ENCODE assay signal across 13 cellular contexts in genomic region chr2:190410171-190410570, GRCh38. TPM values are rescaled to one million over a fixed set of nuclear protein-coding genes. Genes with fewer than 3 reads are reported as not detected.
DNase-seq lines count a peak whose midpoint lies in the region; ATAC-seq, FAIRE-seq and TF ChIP-seq lines count a peak whose summit lies in the region.
"Had no signal": no experiment of that assay in that cellular context is flagged by ENCODE, and none has a peak within 500 bp of the region (broad histone marks: within the 10 kb centered on the region; RNA-seq: fewer than 3 reads in every experiment).

No MANE protein-coding gene starts in this region.

- no peaks in the 10 kb centered on the region for H4K20me1 ChIP-seq in Loucy (ENCODE audit: insufficient read depth, low read length, poor library complexity, severe bottlenecking)

- peaks cover 62% of the 10 kb centered on the region for H3K79me2 ChIP-seq in Loucy (ENCODE audit: insufficient read depth, low read length)

- DNase-seq in T-helper 1 cell (no peak), HTR-8/SVneo (ENCODE audit: insufficient read length, low spot score) (no peak), gastrocnemius medialis (no peak)
- DNase-seq in activated T-helper 1 cell treated with anti-CD3 and anti-CD28 coated beads, Interleukin-12 subunit alpha, Interleukin-12 subunit beta, Interleukin-2, Interleukin-4 antibody, amounts not matched to agents 30 ng/mL and 10 ng/mL and 1 ng/mL, durations not matched to agents 14 hours and 24 hours and 36 hours (ENCODE audit: low spot score): no peak
- DNase-seq: GDM1; NCI-H1436; NK-92 treated with Interleukin-12 subunit alpha and Interleukin-12 subunit beta, amount 100 ng/mL, for 24 hours; right cardiac atrium had no signal

- no peaks in the 10 kb centered on the region for H3K9me2 ChIP-seq in Loucy (replicated peaks; ENCODE audit: low read depth, low read length)

- H3K9ac ChIP-seq in Loucy (ENCODE audit: low read depth, low read length, poor library complexity, severe bottlenecking): peak overlapping the region; percentile 94

- H3K27me3 ChIP-seq in Loucy (ENCODE audit: insufficient read depth, low read length, poor library complexity, severe bottlenecking): no peaks in the 10 kb centered on the region
- H3K27me3 ChIP-seq in gastrocnemius medialis: no peaks in the 10 kb centered on the region
- H3K27me3 ChIP-seq: tibial nerve had no signal

- no peak for TF ChIP-seq POLR2A in gastrocnemius medialis (IDR thresholded peaks at IDR 0.05)

- no peak for TF ChIP-seq CTCF in Loucy (conservative IDR thresholded peaks at IDR 0.05; ENCODE audit: low read length)
- no peak for TF ChIP-seq CTCF in nephron (IDR thresholded peaks at IDR 0.05; ENCODE audit: unreplicated experiment in 3 of 3)
- TF ChIP-seq CTCF in gastrocnemius medialis (IDR thresholded peaks at IDR 0.05 in 4 of 5, conservative IDR thresholded peaks at IDR 0.05 in 1 of 5): no peak

- H3K36me3 Mint-ChIP-seq in T-helper 1 cell treated with Interleukin-12 subunit alpha and Interleukin-12 subunit beta and Interleukin-4 antibody, amounts not matched to agents 30 μg/mL and 1 μg/mL, for 36 hours (ENCODE audit: low read depth): peaks cover 19% of the 10 kb centered on the region
- H3K36me3 Mint-ChIP-seq in activated T-helper 1 cell treated with anti-CD3 and anti-CD28 coated beads, Interleukin-12 subunit alpha, Interleukin-12 subunit beta, Interleukin-2, Interleukin-4 antibody, amounts not matched to agents 30 ng/mL and 10 ng/mL and 1 ng/mL, durations not matched to agents 14 hours and 24 hours and 36 hours (ENCODE audit: low read depth): peaks cover 12% of the 10 kb centered on the region
- no peaks in the 10 kb centered on the region for H3K36me3 Mint-ChIP-seq in nephron (ENCODE audit: low read depth)

- H3K27me3 Mint-ChIP-seq in T-helper 1 cell treated with Interleukin-12 subunit alpha and Interleukin-12 subunit beta and Interleukin-4 antibody, amounts not matched to agents 30 μg/mL and 1 μg/mL, for 36 hours (ENCODE audit: low read depth): no peaks in the 10 kb centered on the region
- H3K27me3 Mint-ChIP-seq in activated T-helper 1 cell treated with anti-CD3 and anti-CD28 coated beads, Interleukin-12 subunit alpha, Interleukin-12 subunit beta, Interleukin-2, Interleukin-4 antibody, amounts not matched to agents 30 ng/mL and 10 ng/mL and 1 ng/mL, durations not matched to agents 14 hours and 24 hours and 36 hours (ENCODE audit: insufficient read depth): no peaks in the 10 kb centered on the region
- peaks cover 37% of the 10 kb centered on the region for H3K27me3 Mint-ChIP-seq in nephron (ENCODE audit: low read depth)

- in situ Hi-C loops in gastrocnemius medialis (cut with MboI; ENCODE audit: low sequenced_read_pairs in 4 of 4): no loop called here

- no peaks in the 10 kb centered on the region for H3K9me3 Mint-ChIP-seq in T-helper 1 cell treated with Interleukin-12 subunit alpha and Interleukin-12 subunit beta and Interleukin-4 antibody, amounts not matched to agents 30 μg/mL and 1 μg/mL, for 36 hours
- no peaks in the 10 kb centered on the region for H3K9me3 Mint-ChIP-seq in activated T-helper 1 cell treated with anti-CD3 and anti-CD28 coated beads, Interleukin-12 subunit alpha, Interleukin-12 subunit beta, Interleukin-2, Interleukin-4 antibody, amounts not matched to agents 30 ng/mL and 10 ng/mL and 1 ng/mL, durations not matched to agents 14 hours and 24 hours and 36 hours
- H3K9me3 Mint-ChIP-seq in nephron: no peaks in the 10 kb centered on the region

- H3K36me3 ChIP-seq in Loucy (ENCODE audit: insufficient read depth, low read length) (no peaks in the 10 kb centered on the region), gastrocnemius medialis (no peaks in the 10 kb centered on the region)

- H3K4me1 ChIP-seq in Loucy (ENCODE audit: insufficient read depth, low read length, poor library complexity, severe bottlenecking) (peaks cover 67% of the 10 kb centered on the region), gastrocnemius medialis (peaks cover 9 to 16% of the 10 kb centered on the region in 2 donors)

- peak overlapping the region; percentile 91 for H3K27ac Mint-ChIP-seq in T-helper 1 cell treated with Interleukin-12 subunit alpha and Interleukin-12 subunit beta and Interleukin-4 antibody, amounts not matched to agents 30 μg/mL and 1 μg/mL, for 36 hours
- peak overlapping the region; percentile 94 for H3K27ac Mint-ChIP-seq in activated T-helper 1 cell treated with anti-CD3 and anti-CD28 coated beads, Interleukin-12 subunit alpha, Interleukin-12 subunit beta, Interleukin-2, Interleukin-4 antibody, amounts not matched to agents 30 ng/mL and 10 ng/mL and 1 ng/mL, durations not matched to agents 14 hours and 24 hours and 36 hours
- H3K27ac Mint-ChIP-seq in nephron: no peak overlapping the region

- peak overlapping the region; percentile 97 for H3K4me2 ChIP-seq in Loucy (ENCODE audit: low read depth, low read length, poor library complexity, severe bottlenecking)

- H2AFZ ChIP-seq in Loucy (ENCODE audit: low read length): no peak overlapping the region

- H3K9me3 ChIP-seq in Loucy (ENCODE audit: insufficient read depth, low read depth, low read length): no peaks in the 10 kb centered on the region
- H3K9me3 ChIP-seq in gastrocnemius medialis: no peaks in the 10 kb centered on the region
- H3K9me3 ChIP-seq: tibial nerve had no signal

- intact Hi-C loops in activated T-helper 1 cell treated with anti-CD3 and anti-CD28 coated beads, Interleukin-12 subunit alpha, Interleukin-12 subunit beta, Interleukin-2, Interleukin-4 antibody, amounts not matched to agents 30 ng/mL and 10 ng/mL and 1 ng/mL, durations not matched to agents 14 hours and 24 hours and 36 hours (cut with micrococcal nuclease): no loop called here
- intact Hi-C loops in gastrocnemius medialis (cut with DNase I; ENCODE audit: low total_unique reads): no loop called here

- peaks cover 34% of the 10 kb centered on the region for H3K4me1 Mint-ChIP-seq in T-helper 1 cell treated with Interleukin-12 subunit alpha and Interleukin-12 subunit beta and Interleukin-4 antibody, amounts not matched to agents 30 μg/mL and 1 μg/mL, for 36 hours (ENCODE audit: low read depth)
- peaks cover 48% of the 10 kb centered on the region for H3K4me1 Mint-ChIP-seq in activated T-helper 1 cell treated with anti-CD3 and anti-CD28 coated beads, Interleukin-12 subunit alpha, Interleukin-12 subunit beta, Interleukin-2, Interleukin-4 antibody, amounts not matched to agents 30 ng/mL and 10 ng/mL and 1 ng/mL, durations not matched to agents 14 hours and 24 hours and 36 hours (ENCODE audit: low read depth)
- no peaks in the 10 kb centered on the region for H3K4me1 Mint-ChIP-seq in nephron

- ATAC-seq in HG02588 (IDR thresholded peaks at IDR 0.05; ENCODE audit: unreplicated experiment): no peak
- ATAC-seq in gastrocnemius medialis: no peak
- ATAC-seq: right cardiac atrium had no signal

- peaks cover 11% of the 10 kb centered on the region; the same call in 1 of the 2 replicates for H3F3A ChIP-seq in Loucy (ENCODE audit: low read depth)

- H3K4me3 Mint-ChIP-seq in T-helper 1 cell treated with Interleukin-12 subunit alpha and Interleukin-12 subunit beta and Interleukin-4 antibody, amounts not matched to agents 30 μg/mL and 1 μg/mL, for 36 hours: peak overlapping the region; percentile 87
- peak overlapping the region; percentile 90 for H3K4me3 Mint-ChIP-seq in activated T-helper 1 cell treated with anti-CD3 and anti-CD28 coated beads, Interleukin-12 subunit alpha, Interleukin-12 subunit beta, Interleukin-2, Interleukin-4 antibody, amounts not matched to agents 30 ng/mL and 10 ng/mL and 1 ng/mL, durations not matched to agents 14 hours and 24 hours and 36 hours
- peak overlapping the region; percentile 33 to 90 (median 88) for H3K4me3 Mint-ChIP-seq in nephron

- peak overlapping the region in 1 of 4 donors; percentile 67 for H3K27ac ChIP-seq in gastrocnemius medialis

- peak overlapping the region; percentile 93 for H3K4me3 ChIP-seq in Loucy (ENCODE audit: low read length, poor library complexity, severe bottlenecking)
- peak overlapping the region in 1 of 4 donors; percentile 64 for H3K4me3 ChIP-seq in gastrocnemius medialis

- FAIRE-seq in HTR-8/SVneo (lab: Jason Lieb, UNC): no peak

RNA-seq across cellular contexts. Expression of gene MFSD6, which starts 2.0 kb away (rescaled TPM):
- 45.8 and 46.8 TPM in 2 replicates for total RNA-seq in activated T-helper 1 cell treated with anti-CD3 and anti-CD28 coated beads, Interleukin-12 subunit alpha, Interleukin-12 subunit beta, Interleukin-2, Interleukin-4 antibody, amounts not matched to agents 30 ng/mL and 10 ng/mL and 1 ng/mL, durations not matched to agents 14 hours and 24 hours and 36 hours
- total RNA-seq in gastrocnemius medialis: 10 to 100 TPM in 3 of 4 donors, 1 to 10 TPM in 1; 9.3 to 20.3 (median 12.5) TPM

Comparison
In these comparisons a context has a peak if more than half of its experiments do, and no peak if none do; other contexts are left out.
1. H3K27ac Mint-ChIP-seq: peak in T-helper 1 cell treated with Interleukin-12 subunit alpha and Interleukin-12 subunit beta and Interleukin-4 antibody, amounts not matched to agents 30 μg/mL and 1 μg/mL, for 36 hours (single experiment) and activated T-helper 1 cell treated with anti-CD3 and anti-CD28 coated beads, Interleukin-12 subunit alpha, Interleukin-12 subunit beta, Interleukin-2, Interleukin-4 antibody, amounts not matched to agents 30 ng/mL and 10 ng/mL and 1 ng/mL, durations not matched to agents 14 hours and 24 hours and 36 hours (single experiment); none in nephron (0 of 3).
2. Peak in every context shown above with its lines, with median percentiles within 50 percentile points of each other: H3K4me3 Mint-ChIP-seq.